ENCODE assay signal across 18 cellular contexts in genomic region chr6:43469947-43470346, GRCh38. TPM values are rescaled to one million over a fixed set of nuclear protein-coding genes. Genes with fewer than 3 reads are reported as not detected.
A peak's percentile ranks its signal among the peaks of the same experiment; 100 is the strongest.
DNase-seq lines count a peak whose midpoint lies in the region; ATAC-seq and TF ChIP-seq lines count a peak whose summit lies in the region.
"Had no signal": no experiment of that assay in that cellular context is flagged by ENCODE, and none has a peak within 500 bp of the region (broad histone marks: within the 10 kb centered on the region; RNA-seq: fewer than 3 reads in every experiment).

No MANE protein-coding gene starts in this region.

- no peaks in the 10 kb centered on the region for H3K27me3 ChIP-seq in HCT116 (ENCODE audit: insufficient read depth, low read length)

- no peak for TF ChIP-seq RAD21 in HCT116 (IDR thresholded peaks at IDR 0.05; ENCODE audit: low read depth)

- no peaks in the 10 kb centered on the region for H3K9me3 Mint-ChIP-seq in activated naive CD4-positive, alpha-beta T cell treated with anti-CD3 and anti-CD28 coated beads, Interleukin-2, amount 50 U/mL, for 72 hours

- peaks cover 18 to 21% of the 10 kb centered on the region in 2 experiments for H3K4me1 ChIP-seq in HCT116 (ENCODE audit: control insufficient read depth in 1 of 2, insufficient read depth in 2 of 2, low read length in 2 of 2)

- no TSS peak for BruUV-seq in HCT116 (replicated peaks; lab: Mats Ljungman, UMichigan)

- peak overlapping the region in 1 of 2 donors; percentile 46 for H3K27ac Mint-ChIP-seq in activated naive CD4-positive, alpha-beta T cell treated with anti-CD3 and anti-CD28 coated beads, Interleukin-2, amount 50 U/mL, for 72 hours

- no peaks in the 10 kb centered on the region for H4K20me1 ChIP-seq in HCT116 (ENCODE audit: insufficient read depth)

- no peaks in the 10 kb centered on the region for H3K9me3 ChIP-seq in HCT116 (ENCODE audit: control insufficient read depth in 1 of 2, insufficient read depth in 1 of 2, low read depth in 1 of 2, low read length in 2 of 2)
- H3K9me3 ChIP-seq: SK-N-SH had no signal

- H3K4me2 ChIP-seq in HCT116 (ENCODE audit: low read length): peak overlapping the region; percentile 48
- H3K4me2 ChIP-seq: SK-N-SH had no signal

- no peaks in the 10 kb centered on the region for H3K79me2 ChIP-seq in HCT116 (ENCODE audit: insufficient read depth, low read length)

- DNase-seq in activated naive CD4-positive, alpha-beta T cell treated with anti-CD3 and anti-CD28 coated beads, Interleukin-2, amount 50 U/mL, for 72 hours (ENCODE audit: low spot score in 2 of 2): no peak
- DNase-seq in activated naive CD4-positive, alpha-beta T cell treated with Interleukin-2 at 50 U/mL for 16 hours: no peak
- DNase-seq in HCT116 (ENCODE audit: low read depth, low spot score) (no peak), SIG-M5 (lab: John Stamatoyannopoulos, UW) (no peak)
- DNase-seq: HCEC 1CT; IMR-90; NCI-H1105; NCI-H2029; NCI-H226; NCI-H510A treated with DMSO at 0.1 percent for 48 hours; NCI-H748 treated with DMSO at 0.1 percent for 48 hours; NK-92 treated with Interleukin-12 subunit alpha and Interleukin-12 subunit beta, amount 100 ng/mL, for 24 hours; SHP77 treated with DMSO at 0.1 percent for 48 hours; SK-N-SH had no signal

- intact Hi-C loops in HCT116 (cut with micrococcal nuclease): no loop called here

- H3K9ac ChIP-seq in HCT116 (ENCODE audit: low read length): no peak overlapping the region
- H3K9ac ChIP-seq: SK-N-SH had no signal

- no peaks in the 10 kb centered on the region for H3K36me3 Mint-ChIP-seq in activated naive CD4-positive, alpha-beta T cell treated with anti-CD3 and anti-CD28 coated beads, Interleukin-2, amount 50 U/mL, for 72 hours

- POLR2A ChIA-PET in HCT116 (lab: Charles Lee): no interaction called here

- RAD21 ChIA-PET in HCT116 (lab: Charles Lee; ENCODE audit: low non-redundant PET in 1 of 2, low total read pairs in 2 of 2, uncharacterized antibody in 2 of 2, unreplicated experiment in 2 of 2): no interaction called here

- CTCF ChIA-PET in HCT116 (lab: Charles Lee): no interaction called here

- H3K27ac ChIP-seq in HCT116 (ENCODE audit: low read depth, low read length): no peak overlapping the region
- H3K27ac ChIP-seq: C4-2B had no signal

- TF ChIP-seq POLR2A in HCT116 (IDR thresholded peaks at IDR 0.05; ENCODE audit: borderline replicate concordance, extremely low read depth, insufficient read depth, insufficient read length): no peak

- H3K4me3 ChIP-seq in HCT116 (replicated peaks in 1 of 2; ENCODE audit: low read depth in 1 of 2, low read length in 2 of 2): no peak overlapping the region

- H2AFZ ChIP-seq in HCT116 (ENCODE audit: low read depth, low read length, poor library complexity, severe bottlenecking): no peak overlapping the region

- no peaks in the 10 kb centered on the region for H3K36me3 ChIP-seq in HCT116 (ENCODE audit: control insufficient read depth in 1 of 2, insufficient read depth in 2 of 2, low read length in 2 of 2)

- peak; percentile 28 to 63 for ATAC-seq in activated naive CD4-positive, alpha-beta T cell treated with anti-CD3 and anti-CD28 coated beads, Interleukin-2, amount 50 U/mL, for 72 hours
- ATAC-seq in HCT116: peak; percentile 34; the same call in 1 of the 2 replicates
- ATAC-seq in esophagus mucosa: peak; percentile 18
- no peak for ATAC-seq in GM19351 (IDR thresholded peaks at IDR 0.05; ENCODE audit: unreplicated experiment)

- TF ChIP-seq CTCF in HCT116 (IDR thresholded peaks at IDR 0.05 in 2 of 3, conservative IDR thresholded peaks at IDR 0.05 in 1 of 3; ENCODE audit: borderline replicate concordance in 1 of 3, insufficient read depth in 1 of 3, low read depth in 2 of 3, low read length in 2 of 3): no peak

- H3K9me2 ChIP-seq in HCT116 (ENCODE audit: insufficient read depth): no peaks in the 10 kb centered on the region
- H3K9me2 ChIP-seq: SK-N-SH had no signal

TF ChIP-seq in HCT116, 20 proteins besides CTCF, POLR2A, EP300 and RAD21 (continues in another document):
- TF ChIP-seq ELF1 (IDR thresholded peaks at IDR 0.05; ENCODE audit: borderline replicate concordance, low read depth) (no peak), SP1 (IDR thresholded peaks at IDR 0.05; ENCODE audit: low read depth) (no peak), ZFX (IDR thresholded peaks at IDR 0.05) (no peak), JUND (IDR thresholded peaks at IDR 0.05) (no peak), CBX3 (IDR thresholded peaks at IDR 0.05; ENCODE audit: low read depth) (no peak), EZH2phosphoT487 (IDR thresholded peaks at IDR 0.05; ENCODE audit: borderline replicate concordance) (no peak), YY1 (IDR thresholded peaks at IDR 0.05; ENCODE audit: extremely low read depth, insufficient replicate concordance, low read depth, low read length) (no peak), ZBTB33 (IDR thresholded peaks at IDR 0.05; ENCODE audit: extremely low read depth, insufficient replicate concordance, low read length) (no peak), ZNF274 (IDR thresholded peaks at IDR 0.05; ENCODE audit: low read depth, low read length) (no peak), ATF3 (IDR thresholded peaks at IDR 0.05) (no peak), TCF7L2 (IDR thresholded peaks at IDR 0.05; ENCODE audit: borderline replicate concordance, extremely low read depth, insufficient read depth, insufficient read length) (no peak), FOSL1 (IDR thresholded peaks at IDR 0.05; ENCODE audit: low read depth) (no peak), MAX (IDR thresholded peaks at IDR 0.05) (no peak), POLR2AphosphoS5 (IDR thresholded peaks at IDR 0.05; ENCODE audit: low read depth, low read length) (no peak), SRF (IDR thresholded peaks at IDR 0.05; ENCODE audit: low read depth) (no peak), CEBPB (IDR thresholded peaks at IDR 0.05; ENCODE audit: low read depth) (no peak)

RNA-seq across cellular contexts. Expression of gene TJAP1, which starts 7.4 kb away (rescaled TPM):
- total RNA-seq in activated naive CD4-positive, alpha-beta T cell treated with anti-CD3 and anti-CD28 coated beads, Interleukin-2, amount 50 U/mL, for 72 hours: 10 to 100 TPM; 23.0 to 35.0 TPM
- 45.2 TPM for total RNA-seq in HCT116 (2021; ENCODE audit: unreplicated experiment)
- polyA plus RNA-seq in HCT116 (2012): 29.1 and 32.0 TPM in 2 replicates
- 8.9 TPM for total RNA-seq in esophagus mucosa

RNA-seq across cellular contexts. Expression of gene DLK2, which starts 14.6 kb away (rescaled TPM):
- 1 to 10 TPM in 1 of 2 donors, under 1 TPM in 1; 0.18 to 3.4 TPM for total RNA-seq in activated naive CD4-positive, alpha-beta T cell treated with anti-CD3 and anti-CD28 coated beads, Interleukin-2, amount 50 U/mL, for 72 hours
- 1.6 TPM for total RNA-seq in HCT116 (2021; ENCODE audit: unreplicated experiment)
- polyA plus RNA-seq in HCT116 (2012): 2.7 and 2.8 TPM in 2 replicates
- 8.9 TPM for total RNA-seq in esophagus mucosa

RNA-seq across cellular contexts. Expression of gene LRRC73, which starts 40.2 kb away (rescaled TPM):
- total RNA-seq in activated naive CD4-positive, alpha-beta T cell treated with anti-CD3 and anti-CD28 coated beads, Interleukin-2, amount 50 U/mL, for 72 hours: under 1 TPM; 0.12 to 0.48 TPM
- total RNA-seq in HCT116 (2021; ENCODE audit: unreplicated experiment) (1.2 TPM), esophagus mucosa (0.20 TPM)
- polyA plus RNA-seq in HCT116 (2012): 0.65 and 0.97 TPM in 2 replicates
- total RNA-seq: Daoy had no signal

RNA-seq across cellular contexts. Expression of gene ABCC10, which starts 42.6 kb away (rescaled TPM):
- 10 to 100 TPM; 30.2 to 46.2 TPM for total RNA-seq in activated naive CD4-positive, alpha-beta T cell treated with anti-CD3 and anti-CD28 coated beads, Interleukin-2, amount 50 U/mL, for 72 hours
- 29.9 TPM for total RNA-seq in HCT116 (2021; ENCODE audit: unreplicated experiment)
- polyA plus RNA-seq in HCT116 (2012): 14.5 and 16.4 TPM in 2 replicates
- total RNA-seq in esophagus mucosa: 18.3 TPM

RNA-seq across cellular contexts. Expression of gene YIPF3, which starts 46.8 kb away (rescaled TPM):
- total RNA-seq in activated naive CD4-positive, alpha-beta T cell treated with anti-CD3 and anti-CD28 coated beads, Interleukin-2, amount 50 U/mL, for 72 hours: 10 to 100 TPM; 40.7 to 49.1 TPM
- 84.5 TPM for total RNA-seq in HCT116 (2021; ENCODE audit: unreplicated experiment)
- 112 and 118 TPM in 2 replicates for polyA plus RNA-seq in HCT116 (2012)
- 41.8 TPM for total RNA-seq in esophagus mucosa
